In genomic region chr6:161663682-161664081, GRCh38 we compare ENCODE assay signal across 27 cellular contexts.
"Had no signal": no experiment of that assay in that cellular context is flagged by ENCODE, and none has a peak within 500 bp of the region (broad histone marks: within the 10 kb centered on the region; RNA-seq: fewer than 3 reads in every experiment).

No MANE protein-coding gene starts in this region.

- H3K4me3 ChIP-seq: stomach, suprapubic skin, testis, thoracic aorta, thyroid gland, tibial artery, tibial nerve, transverse colon, upper lobe of left lung, upper lobe of right lung, uterus, vagina had no signal

- DNase-seq: stimulated activated CD4-positive, alpha-beta T cell treated with anti-CD3 and anti-CD28 coated beads, Interleukin-2, amount 100 ng/mL, for 48 hours; stimulated activated CD4-positive, alpha-beta T cell treated with anti-CD3 and anti-CD28 coated beads, Interleukin-4, amount 100 ng/mL, for 1 hour; stimulated activated CD4-positive, alpha-beta T cell treated with anti-CD3 and anti-CD28 coated beads, Interleukin-4, amount 100 ng/mL, for 24 hours; stimulated activated CD4-positive, alpha-beta T cell treated with anti-CD3 and anti-CD28 coated beads, Interleukin-4, amount 100 ng/mL, for 4 hours; stimulated activated CD8-positive, alpha-beta memory T cell treated with anti-CD3 and anti-CD28 coated beads, Interleukin-4, amount 100 ng/mL, for 48 hours; stimulated activated naive B cell treated with anti-CD40 and anti-IgM and Interleukin-4, amounts not matched to agents 10 μg/mL and 1 μg/mL and 100 μg/mL, for 72 hours; stimulated activated naive CD4-positive, alpha-beta T cell; stimulated activated naive CD4-positive, alpha-beta T cell treated with Interleukin-2 at 50 U/mL for 16 hours; stimulated activated naive CD8-positive, alpha-beta T cell treated with anti-CD3 and anti-CD28 coated beads, Interleukin-15, amount 100 ng/mL, for 72 hours; stimulated activated naive CD8-positive, alpha-beta T cell treated with anti-CD3 and anti-CD28 coated beads, Interleukin-15, Interleukin-2, amounts not matched to agents 100 U/mL and 50 U/mL, for 24 hours; stomach; substantia nigra; testis; thyroid gland; tibial artery; transverse colon; trophoblast cell; upper lobe of left lung; upper lobe of right lung; uterus had no signal

- H3K9me3 ChIP-seq: testis, thoracic aorta, thyroid gland, tibial artery, tibial nerve, transverse colon, upper lobe of left lung, upper lobe of right lung, uterus, vagina had no signal

- FAIRE-seq: urothelium cell line had no signal

- H3K4me1 ChIP-seq: stomach, suprapubic skin, testis, thyroid gland, tibial artery, tibial nerve, transverse colon, upper lobe of left lung, upper lobe of right lung, uterus, vagina had no signal

- H3K36me3 ChIP-seq: stomach, suprapubic skin, thoracic aorta, thyroid gland, tibial artery, tibial nerve, transverse colon, upper lobe of left lung, upper lobe of right lung, uterus, vagina had no signal

- ATAC-seq: stimulated activated effector memory CD8-positive, alpha-beta T cell treated with anti-CD3 and anti-CD28 coated beads, Interleukin-12 subunit alpha, Interleukin-12 subunit beta, amount 100 ng/mL, for 72 hours; stimulated activated memory B cell treated with anti-CD40 and anti-IgM and Interleukin-4, amounts not matched to agents 10 μg/mL and 1 μg/mL and 100 μg/mL, for 72 hours; stimulated activated naive B cell treated with anti-CD40 and anti-IgM and Interleukin-4, amounts not matched to agents 10 μg/mL and 1 μg/mL and 100 μg/mL, for 72 hours; stimulated activated naive CD8-positive, alpha-beta T cell treated with anti-CD3 and anti-CD28 coated beads, Interleukin-15, amount 100 ng/mL, for 72 hours; stimulated activated naive CD8-positive, alpha-beta T cell treated with anti-CD3 and anti-CD28 coated beads, Interleukin-15, Interleukin-2, amounts not matched to agents 100 U/mL and 50 U/mL, for 24 hours; upper lobe of right lung had no signal

- H3K27ac ChIP-seq: stomach, suprapubic skin, testis, thoracic aorta, thyroid gland, tibial artery, tibial nerve, transverse colon, upper lobe of left lung, upper lobe of right lung, uterus, vagina had no signal

- H3K27me3 ChIP-seq: stomach, suprapubic skin, testis, thyroid gland, tibial artery, tibial nerve, transverse colon, upper lobe of left lung, upper lobe of right lung, uterus, vagina had no signal
